Comparison of ENCODE assay signal across 17 cellular contexts in genomic region chr2:150788741-150789140, GRCh38.
A peak's percentile ranks its signal among the peaks of the same experiment; 100 is the strongest.
DNase-seq lines count a peak whose midpoint lies in the region; ATAC-seq, FAIRE-seq and TF ChIP-seq lines count a peak whose summit lies in the region.
"Had no signal": no experiment of that assay in that cellular context is flagged by ENCODE, and none has a peak within 500 bp of the region (broad histone marks: within the 10 kb centered on the region; RNA-seq: fewer than 3 reads in every experiment).

No MANE protein-coding gene starts in this region.

- H3K27ac Mint-ChIP-seq in neural progenitor cell: no peak overlapping the region
- H3K27ac Mint-ChIP-seq: CD4-positive, alpha-beta T cell; GM23338 had no signal

- H3K27me3 ChIP-seq in left ventricle myocardium inferior (ENCODE audit: low read depth) (no peaks in the 10 kb centered on the region), heart right ventricle (no peaks in the 10 kb centered on the region), neural progenitor cell (no peaks in the 10 kb centered on the region)
- H3K27me3 ChIP-seq: BE2C had no signal

- H3K9me3 Mint-ChIP-seq in neural progenitor cell: peaks cover 11% of the 10 kb centered on the region

- WGBS in heart right ventricle, 2 donors: 82 to 90% methylated on average over 2 of the region's 2 CpGs

- H3K27ac ChIP-seq in left ventricle myocardium inferior (replicated peaks) (peak overlapping the region; percentile 59), heart right ventricle (no peak overlapping the region), neural progenitor cell (no peak overlapping the region)
- H3K27ac ChIP-seq: 22Rv1, C4-2B had no signal

- H3K4me1 Mint-ChIP-seq in neural progenitor cell: peaks cover 5% of the 10 kb centered on the region

- no peaks in the 10 kb centered on the region for H3K27me3 Mint-ChIP-seq in neural progenitor cell (ENCODE audit: insufficient read depth, low read depth)
- H3K27me3 Mint-ChIP-seq: CD4-positive, alpha-beta T cell had no signal

- no peak overlapping the region for H3K9ac ChIP-seq in neural progenitor cell

- intact Hi-C loops in left ventricle myocardium inferior (cut with micrococcal nuclease): no loop called here
- intact Hi-C loops in heart right ventricle (cut with DNase I): no loop called here

- H3K9me3 ChIP-seq in left ventricle myocardium inferior (replicated peaks) (peaks cover 25% of the 10 kb centered on the region), heart right ventricle (peaks cover 0 to 29% (median 9%) of the 10 kb centered on the region in 11 donors), neural progenitor cell (ENCODE audit: low read depth) (no peaks in the 10 kb centered on the region)
- H3K9me3 ChIP-seq: BE2C, Caco-2 had no signal

- H4K20me1 ChIP-seq in neural progenitor cell (ENCODE audit: low read depth): no peaks in the 10 kb centered on the region

- TF ChIP-seq CTCF in left ventricle myocardium inferior (IDR thresholded peaks at IDR 0.05; ENCODE audit: borderline replicate concordance): no peak
- no peak for TF ChIP-seq CTCF in heart right ventricle (IDR thresholded peaks at IDR 0.05)
- TF ChIP-seq CTCF in neural progenitor cell (IDR thresholded peaks at IDR 0.05): no peak

- no peaks in the 10 kb centered on the region for H3K36me3 ChIP-seq in left ventricle myocardium inferior
- H3K36me3 ChIP-seq in heart right ventricle: no peaks in the 10 kb centered on the region
- no peaks in the 10 kb centered on the region for H3K36me3 ChIP-seq in neural progenitor cell
- H3K36me3 ChIP-seq: BE2C had no signal

- no peaks in the 10 kb centered on the region for H3K79me2 ChIP-seq in neural progenitor cell (ENCODE audit: low read depth)

- no peak overlapping the region for H3K4me3 Mint-ChIP-seq in neural progenitor cell
- H3K4me3 Mint-ChIP-seq: CD4-positive, alpha-beta T cell; GM23338 had no signal

- ATAC-seq in heart right ventricle (no peak), HG03521 (IDR thresholded peaks at IDR 0.05; ENCODE audit: unreplicated experiment) (no peak)
- ATAC-seq: GM12878, GM23338, HCT116 had no signal

- H3K4me3 ChIP-seq in left ventricle myocardium inferior: no peak overlapping the region
- H3K4me3 ChIP-seq in heart right ventricle: no peak overlapping the region
- no peak overlapping the region for H3K4me3 ChIP-seq in neural progenitor cell
- H3K4me3 ChIP-seq: GM12878, GM23338 had no signal

- no peak overlapping the region for H2AFZ ChIP-seq in neural progenitor cell (replicated peaks)
- H2AFZ ChIP-seq: GM23338 had no signal

- DNase-seq in left ventricle myocardium inferior (no peak), heart right ventricle (no peak), HCEC 1CT (peak; percentile 52), fibroblast of gingiva (ENCODE audit: low read depth) (peak; percentile 56), GM19239 (ENCODE audit: insufficient read length, low spot score) (no peak), neural progenitor cell (ENCODE audit: low spot score) (no peak)
- DNase-seq: BE2C; Caco-2; CD4-positive, alpha-beta T cell; DMS153 had no signal

- no peak overlapping the region for H3K4me2 ChIP-seq in neural progenitor cell
- H3K4me2 ChIP-seq: GM23338 had no signal

- H3K4me1 ChIP-seq in left ventricle myocardium inferior: peaks cover 27% of the 10 kb centered on the region
- peaks cover 0 to 40% (median 5%) of the 10 kb centered on the region in 9 donors for H3K4me1 ChIP-seq in heart right ventricle
- H3K4me1 ChIP-seq in neural progenitor cell: no peaks in the 10 kb centered on the region
- H3K4me1 ChIP-seq: BE2C, Caco-2 had no signal

- FAIRE-seq in GM19239 (lab: Jason Lieb, UNC): no peak
- FAIRE-seq: GM12878, H54 had no signal

- no peaks in the 10 kb centered on the region for H3K36me3 Mint-ChIP-seq in neural progenitor cell

- H3F3A ChIP-seq in neural progenitor cell (ENCODE audit: low read depth): no peaks in the 10 kb centered on the region

Comparison
In these comparisons a context has a peak if more than half of its experiments do, and no peak if none do; other contexts are left out.
1. DNase-seq: peak in HCEC 1CT (single experiment) and fibroblast of gingiva (single experiment); none in left ventricle myocardium inferior (single experiment), heart right ventricle (0 of 2), GM19239 (single experiment) and neural progenitor cell (single experiment).